19 cellular contexts compared by ENCODE assay signal in the genomic region with DNA sequence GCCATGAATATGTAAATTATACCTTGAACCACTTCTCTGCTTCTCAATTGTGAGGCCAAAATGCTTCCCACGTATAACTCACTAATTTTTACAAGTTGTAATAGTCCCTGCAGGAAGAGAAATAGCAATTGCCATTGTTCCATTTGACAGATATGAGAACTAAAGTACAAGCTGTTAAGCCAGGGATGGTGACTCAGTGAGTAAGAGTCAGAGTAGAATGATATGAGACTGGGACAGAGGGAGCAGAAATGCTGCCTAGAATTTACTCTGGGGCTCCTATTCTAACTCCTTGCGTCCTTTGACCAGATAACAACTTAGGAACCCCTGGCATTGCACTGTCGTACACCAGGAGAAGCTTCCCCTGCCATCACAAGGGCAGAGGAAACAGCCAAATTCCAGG. TPM values are rescaled to one million over a fixed set of nuclear protein-coding genes. Genes with fewer than 3 reads are reported as not detected.
A peak's percentile ranks its signal among the peaks of the same experiment; 100 is the strongest.
DNase-seq lines count a peak whose midpoint lies in the region; ATAC-seq, FAIRE-seq and TF ChIP-seq lines count a peak whose summit lies in the region.
"Had no signal": no experiment of that assay in that cellular context is flagged by ENCODE, and none has a peak within 500 bp of the region (broad histone marks: within the 10 kb centered on the region; RNA-seq: fewer than 3 reads in every experiment).

No MANE protein-coding gene starts in this region.

- H2AK5ac ChIP-seq in mesenchymal stem cell (ENCODE audit: low read length, severe bottlenecking) = no peak overlapping the region

- H3K23ac ChIP-seq in mesenchymal stem cell (ENCODE audit: low read length in 2 of 2) = no peak overlapping the region

- H2AFZ ChIP-seq in astrocyte (ENCODE audit: low read depth, low read length) (no peak overlapping the region), mesenchymal stem cell (ENCODE audit: low read depth, low read length) (no peak overlapping the region)
- H2AFZ ChIP-seq: GM23248 had no signal

- no peak overlapping the region for H2BK5ac ChIP-seq in mesenchymal stem cell (ENCODE audit: low read depth, low read length, poor library complexity, severe bottlenecking)

- H3K27ac ChIP-seq in astrocyte (ENCODE audit: low read depth, low read length) = no peak overlapping the region
- H3K27ac ChIP-seq in mesenchymal stem cell (ENCODE audit: low read length, poor library complexity, severe bottlenecking) = no peak overlapping the region
- H3K27ac ChIP-seq in substantia nigra (ENCODE audit: low read depth, low read length, poor library complexity, severe bottlenecking) = peak overlapping the region; percentile 95
- H3K27ac ChIP-seq: GM23248, KMS-11 had no signal

- H3K27me3 ChIP-seq in astrocyte (ENCODE audit: insufficient read depth, low read length) = no peaks in the 10 kb centered on the region
- no peaks in the 10 kb centered on the region for H3K27me3 ChIP-seq in mesenchymal stem cell (ENCODE audit: control insufficient read depth in 1 of 2, insufficient read depth in 1 of 2, low read length in 2 of 2)
- H3K27me3 ChIP-seq: BE2C, MG63 had no signal

- no peak for FAIRE-seq in astrocyte (lab: Jason Lieb, UNC)
- FAIRE-seq: D721Med had no signal

- H3K18ac ChIP-seq in mesenchymal stem cell (ENCODE audit: low read depth in 1 of 2, low read length in 2 of 2) = peak overlapping the region in 1 of 2 experiments; percentile 89

- peaks cover 1% of the 10 kb centered on the region for H3K9me3 Mint-ChIP-seq in astrocyte (ENCODE audit: unreplicated experiment)
- H3K9me3 Mint-ChIP-seq: CD8-positive, alpha-beta T cell had no signal

- no peak for TF ChIP-seq CTCF in astrocyte (IDR thresholded peaks at IDR 0.05; ENCODE audit: insufficient read depth, low read depth, low read length)

- no peak overlapping the region for H3K4ac ChIP-seq in mesenchymal stem cell (ENCODE audit: low read depth in 1 of 2, low read length in 2 of 2)

- no peak overlapping the region for H4K91ac ChIP-seq in mesenchymal stem cell (ENCODE audit: low read length)

- H3K9me3 ChIP-seq in astrocyte (ENCODE audit: insufficient read depth, low read depth, low read length) (no peaks in the 10 kb centered on the region), mesenchymal stem cell (ENCODE audit: control insufficient read depth, low read length) (no peaks in the 10 kb centered on the region)
- H3K9me3 ChIP-seq: BE2C, MG63 had no signal

- peak overlapping the region; percentile 7 for H2BK15ac ChIP-seq in mesenchymal stem cell (ENCODE audit: low read depth, poor library complexity, severe bottlenecking)

- H4K20me1 ChIP-seq in astrocyte (ENCODE audit: insufficient read depth, low read length) = no peaks in the 10 kb centered on the region

- H3K4me2 ChIP-seq in astrocyte (ENCODE audit: low read length) = no peak overlapping the region
- H3K4me2 ChIP-seq in mesenchymal stem cell (ENCODE audit: low read length, poor library complexity, severe bottlenecking) = no peak overlapping the region
- H3K4me2 ChIP-seq: KMS-11 had no signal

- no peak overlapping the region for H3K4me3 Mint-ChIP-seq in astrocyte (ENCODE audit: unreplicated experiment)
- H3K4me3 Mint-ChIP-seq: CD8-positive, alpha-beta T cell had no signal

- H3K36me3 Mint-ChIP-seq in astrocyte (ENCODE audit: low read depth, unreplicated experiment) = no peaks in the 10 kb centered on the region
- H3K36me3 Mint-ChIP-seq: CD8-positive, alpha-beta T cell had no signal

- H3K27me3 Mint-ChIP-seq in astrocyte (ENCODE audit: low read depth, unreplicated experiment) = no peaks in the 10 kb centered on the region

- H3K27ac Mint-ChIP-seq in astrocyte (ENCODE audit: unreplicated experiment) = peak overlapping the region; percentile 49
- H3K27ac Mint-ChIP-seq: CD8-positive, alpha-beta T cell had no signal

- H3K4me1 ChIP-seq in astrocyte (ENCODE audit: insufficient read depth, low read length) (no peaks in the 10 kb centered on the region), mesenchymal stem cell (ENCODE audit: control insufficient read depth, insufficient read depth, low read depth, low read length) (no peaks in the 10 kb centered on the region)

- H2BK120ac ChIP-seq in mesenchymal stem cell (ENCODE audit: low read depth, low read length) = no peak overlapping the region

- DNase-seq in astrocyte (ENCODE audit: low read depth) (no peak), mesenchymal stem cell (peak; percentile 24), substantia nigra (lab: John Stamatoyannopoulos, UW) (no peak), NCI-H2227 treated with DMSO at 0.1 percent for 48 hours (lab: John Stamatoyannopoulos, UW) (no peak), NCI-H524 treated with DMSO at 0.1 percent for 48 hours (lab: John Stamatoyannopoulos, UW) (no peak)
- DNase-seq: BE2C; CD8-positive, alpha-beta T cell; DND-41; GM23248; MG63; NCI-H1105; NCI-H1694 treated with DMSO at 0.1 percent for 48 hours; NCI-H510A; SIG-M5 had no signal

- H3K36me3 ChIP-seq in astrocyte (ENCODE audit: insufficient read depth, low read length) (no peaks in the 10 kb centered on the region), mesenchymal stem cell (ENCODE audit: control insufficient read depth in 1 of 2, insufficient read depth in 2 of 2, low read depth in 1 of 2, low read length in 2 of 2) (no peaks in the 10 kb centered on the region)
- H3K36me3 ChIP-seq: BE2C, MG63 had no signal

- peak overlapping the region in 1 of 2 experiments; percentile 96 for H2BK12ac ChIP-seq in mesenchymal stem cell (ENCODE audit: low read length in 2 of 2)

- WGBS in mesenchymal stem cell = 66% methylated on average over 3 of the region's 3 CpGs

- no peaks in the 10 kb centered on the region for H3K79me2 ChIP-seq in astrocyte (ENCODE audit: insufficient read depth, low read length)

- H3K9ac ChIP-seq in astrocyte (ENCODE audit: low read length) = no peak overlapping the region
- no peak overlapping the region for H3K9ac ChIP-seq in mesenchymal stem cell (ENCODE audit: low read length)
- H3K9ac ChIP-seq: GM23248, KMS-11 had no signal

- H3K14ac ChIP-seq in mesenchymal stem cell (ENCODE audit: low read length in 2 of 2) = peak overlapping the region in 1 of 2 experiments; percentile 18

- H3K4me1 Mint-ChIP-seq in astrocyte (ENCODE audit: low read depth, unreplicated experiment) = peaks cover 26% of the 10 kb centered on the region

- H3K79me1 ChIP-seq in mesenchymal stem cell (replicated peaks; ENCODE audit: low read length, poor library complexity, severe bottlenecking) = no peaks in the 10 kb centered on the region

- ATAC-seq in esophagus mucosa (peak; percentile 52), HG03439 (IDR thresholded peaks at IDR 0.05; ENCODE audit: unreplicated experiment) (no peak)
- ATAC-seq: CD8-positive, alpha-beta T cell; Panc1 had no signal

- no peak overlapping the region for H3K4me3 ChIP-seq in astrocyte (ENCODE audit: insufficient read depth, low read depth, low read length)
- H3K4me3 ChIP-seq in mesenchymal stem cell (ENCODE audit: insufficient read depth in 1 of 2, low read depth in 1 of 2, low read length in 2 of 2) = no peak overlapping the region
- H3K4me3 ChIP-seq: GM23248, MG63 had no signal

- H4K8ac ChIP-seq in mesenchymal stem cell (ENCODE audit: low read length) = peak overlapping the region; percentile 10

RNA-seq across cellular contexts. Expression of a gene that starts 45.1 kb away (rescaled TPM):
- total RNA-seq in astrocyte (330 and 339 TPM in 2 replicates), esophagus mucosa (102 TPM)
- 250 TPM for polyA plus RNA-seq in mesenchymal stem cell (2013, experiment 1 of 2)
- polyA plus RNA-seq in mesenchymal stem cell (2013, experiment 2 of 2) = 256 TPM
